In genomic region chr3:190968616-190969015, GRCh38 we compare ENCODE assay signal across 25 cellular contexts.
"Had no signal": no experiment of that assay in that cellular context is flagged by ENCODE, and none has a peak within 500 bp of the region (broad histone marks: within the 10 kb centered on the region; RNA-seq: fewer than 3 reads in every experiment).

No MANE protein-coding gene starts in this region.

- H3K27me3 Mint-ChIP-seq: central memory CD8-positive, alpha-beta T cell; dendritic cell treated with granulocyte-macrophage colony-stimulating factor and Interleukin-4, amounts not matched to agents 40 ng/mL and 50 ng/mL, for 4 days; stimulated activated memory B cell treated with anti-CD40 and anti-IgM and Interleukin-4, amounts not matched to agents 10 μg/mL and 1 μg/mL and 100 μg/mL, for 72 hours; stimulated activated naive CD8-positive, alpha-beta T cell treated with anti-CD3 and anti-CD28 coated beads, Interleukin-15, amount 100 ng/mL, for 72 hours had no signal

- ATAC-seq: activated naive CD4-positive, alpha-beta T cell treated with anti-CD3 and anti-CD28 coated beads, Interleukin-2, amount 50 U/mL, for 72 hours; activated T-cell treated with anti-CD3 and anti-CD28 coated beads, Interleukin-2, amount 50 U/mL, for 72 hours; left cardiac atrium; left ventricle myocardium superior; right lobe of liver; stimulated activated memory B cell treated with anti-CD40 and anti-IgM and Interleukin-4, amounts not matched to agents 10 μg/mL and 1 μg/mL and 100 μg/mL, for 72 hours; stimulated activated naive CD8-positive, alpha-beta T cell treated with anti-CD3 and anti-CD28 coated beads, Interleukin-15, amount 100 ng/mL, for 72 hours had no signal

- H3K27ac Mint-ChIP-seq: activated naive CD4-positive, alpha-beta T cell treated with anti-CD3 and anti-CD28 coated beads, Interleukin-2, amount 50 U/mL, for 72 hours; activated T-cell treated with anti-CD3 and anti-CD28 coated beads, Interleukin-2, amount 50 U/mL, for 72 hours; dendritic cell treated with granulocyte-macrophage colony-stimulating factor and Interleukin-4, amounts not matched to agents 40 ng/mL and 50 ng/mL, for 4 days; naive B cell; nephron progenitor cell; stimulated activated memory B cell treated with anti-CD40 and anti-IgM and Interleukin-4, amounts not matched to agents 10 μg/mL and 1 μg/mL and 100 μg/mL, for 72 hours; stimulated activated naive CD8-positive, alpha-beta T cell treated with anti-CD3 and anti-CD28 coated beads, Interleukin-15, amount 100 ng/mL, for 72 hours had no signal

- DNase-seq: activated CD4-positive, alpha-beta T cell treated with anti-CD3 and anti-CD28 coated beads for 4 hours; activated CD4-positive, alpha-beta T cell treated with anti-CD3 and anti-CD28 coated beads, Interleukin-2, amount 50 U/mL, for 4 hours; activated naive CD4-positive, alpha-beta T cell; activated T-cell treated with anti-CD3 and anti-CD28 coated beads for 4 hours; activated T-cell treated with anti-CD3 and anti-CD28 coated beads, Interleukin-2, amount 50 U/mL, for 72 hours; head of caudate nucleus; hypothalamus; left cardiac atrium; left ventricle myocardium superior; naive B cell; nephron progenitor cell; right lobe of liver; stimulated activated CD4-positive, alpha-beta T cell treated with anti-CD3 and anti-CD28 coated beads, Interleukin-12 subunit alpha, Interleukin-12 subunit beta, amount 100 ng/mL, for 4 hours; stimulated activated CD4-positive, alpha-beta T cell treated with anti-CD3 and anti-CD28 coated beads, Interleukin-4, amount 100 ng/mL, for 4 hours; stimulated activated CD8-positive, alpha-beta memory T cell treated with anti-CD3 and anti-CD28 coated beads, Interleukin-4, amount 100 ng/mL, for 48 hours; stimulated activated naive CD8-positive, alpha-beta T cell treated with anti-CD3 and anti-CD28 coated beads, Interleukin-15, amount 100 ng/mL, for 72 hours; substantia nigra; upper lobe of left lung had no signal

- H3K27ac ChIP-seq: epithelial cell of prostate, neutrophil, right lobe of liver, upper lobe of left lung, vagina had no signal

- H3K27me3 ChIP-seq: neutrophil, right lobe of liver, upper lobe of left lung, vagina had no signal

- H3K4me1 Mint-ChIP-seq: central memory CD8-positive, alpha-beta T cell; naive B cell; stimulated activated memory B cell treated with anti-CD40 and anti-IgM and Interleukin-4, amounts not matched to agents 10 μg/mL and 1 μg/mL and 100 μg/mL, for 72 hours; stimulated activated naive CD8-positive, alpha-beta T cell treated with anti-CD3 and anti-CD28 coated beads, Interleukin-15, amount 100 ng/mL, for 72 hours had no signal

- H3K36me3 ChIP-seq: neutrophil, right lobe of liver, upper lobe of left lung, vagina had no signal

- H3K9me3 Mint-ChIP-seq: activated naive CD4-positive, alpha-beta T cell treated with anti-CD3 and anti-CD28 coated beads, Interleukin-2, amount 50 U/mL, for 72 hours; central memory CD8-positive, alpha-beta T cell; dendritic cell treated with granulocyte-macrophage colony-stimulating factor and Interleukin-4, amounts not matched to agents 40 ng/mL and 50 ng/mL, for 4 days; naive B cell; stimulated activated memory B cell treated with anti-CD40 and anti-IgM and Interleukin-4, amounts not matched to agents 10 μg/mL and 1 μg/mL and 100 μg/mL, for 72 hours; stimulated activated naive CD8-positive, alpha-beta T cell treated with anti-CD3 and anti-CD28 coated beads, Interleukin-15, amount 100 ng/mL, for 72 hours had no signal

- H3K36me3 Mint-ChIP-seq: activated naive CD4-positive, alpha-beta T cell treated with anti-CD3 and anti-CD28 coated beads, Interleukin-2, amount 50 U/mL, for 72 hours; naive B cell; stimulated activated memory B cell treated with anti-CD40 and anti-IgM and Interleukin-4, amounts not matched to agents 10 μg/mL and 1 μg/mL and 100 μg/mL, for 72 hours had no signal

- H3K4me1 ChIP-seq: right lobe of liver, upper lobe of left lung, vagina had no signal

- H3K9me3 ChIP-seq: neutrophil, right lobe of liver, upper lobe of left lung, vagina had no signal

- H3K4me3 Mint-ChIP-seq: activated T-cell treated with anti-CD3 and anti-CD28 coated beads, Interleukin-2, amount 50 U/mL, for 72 hours; central memory CD8-positive, alpha-beta T cell; dendritic cell treated with granulocyte-macrophage colony-stimulating factor and Interleukin-4, amounts not matched to agents 40 ng/mL and 50 ng/mL, for 4 days; naive B cell; nephron progenitor cell; stimulated activated memory B cell treated with anti-CD40 and anti-IgM and Interleukin-4, amounts not matched to agents 10 μg/mL and 1 μg/mL and 100 μg/mL, for 72 hours; stimulated activated naive CD8-positive, alpha-beta T cell treated with anti-CD3 and anti-CD28 coated beads, Interleukin-15, amount 100 ng/mL, for 72 hours had no signal

- H3K4me3 ChIP-seq: right lobe of liver, upper lobe of left lung, vagina had no signal
